8 cellular contexts compared by ENCODE assay signal in the genomic region with DNA sequence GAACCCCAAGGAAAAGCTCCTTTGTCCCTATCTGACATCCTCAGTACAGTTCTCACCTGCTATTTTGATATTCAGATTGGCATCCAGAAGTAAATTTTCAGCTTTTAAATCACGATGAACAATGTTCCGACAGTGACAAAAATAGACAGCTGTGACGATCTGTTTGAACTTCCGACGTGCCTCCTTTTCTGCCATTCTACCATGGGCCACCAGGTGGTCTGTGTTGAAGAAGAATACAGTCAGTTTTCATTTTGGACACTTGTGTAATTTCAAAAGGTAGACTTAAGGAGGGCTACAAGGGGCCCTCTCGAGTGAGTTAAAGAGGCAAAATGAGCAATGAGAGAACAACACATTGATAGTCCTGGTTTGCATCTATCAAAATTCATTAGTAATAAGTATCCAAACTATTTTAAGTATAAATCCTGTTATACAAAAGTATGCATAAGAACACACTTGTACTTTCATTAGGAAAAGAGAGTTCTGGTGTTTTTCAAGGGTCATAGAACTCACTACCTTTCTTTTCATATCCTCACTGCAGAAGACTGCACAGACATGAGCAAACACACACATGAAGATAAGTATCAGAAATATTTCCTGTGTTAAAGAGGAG.
DNase-seq lines count a peak whose midpoint lies in the region; ATAC-seq, FAIRE-seq and TF ChIP-seq lines count a peak whose summit lies in the region.

No MANE protein-coding gene starts in this region.

- BruUV-seq in GM12878 (replicated peaks; lab: Mats Ljungman, UMichigan) = no TSS peak

- H3K9me3 ChIP-seq in GM12878 (replicated peaks; ENCODE audit: control insufficient read depth, insufficient read depth, low read length) = no peaks in the 10 kb centered on the region
- no peaks in the 10 kb centered on the region for H3K9me3 ChIP-seq in psoas muscle
- H3K9me3 ChIP-seq in suprapubic skin = no peaks in the 10 kb centered on the region
- H3K9me3 ChIP-seq in ovary = no peaks in the 10 kb centered on the region

- H4K20me1 ChIP-seq in GM12878 (ENCODE audit: control insufficient read depth, insufficient read depth) = no peaks in the 10 kb centered on the region

- CTCF ChIA-PET in GM12878 (lab: Yijun Ruan, JAX) = interaction anchor here (1.0 to 2.4 kb wide), 2 partner anchors 46 to 59 kb away, joined by 3 to 8 read pairs; no protein-coding TSS in a partner anchor

- no peaks in the 10 kb centered on the region; the same call in none of the 2 replicates for H3K79me2 ChIP-seq in GM12878 (ENCODE audit: control insufficient read depth, insufficient read depth, low read length)

- 64% methylated on average over 6 of the region's 6 CpGs for WGBS in GM12878 (ENCODE audit: insufficient coverage, insufficient replicate concordance, low lambda C conversion rate, missing lambda C conversion rate)
- 33 to 56% (median 34%) methylated on average over 6 of the region's 6 CpGs for WGBS in psoas muscle, 3 donors
- WGBS in suprapubic skin = 84% methylated on average over 6 of the region's 6 CpGs
- 88 to 94% (median 92%) methylated on average over 6 of the region's 6 CpGs for WGBS in ovary, 3 donors

- TF ChIP-seq POLR2A in GM12878 (IDR thresholded peaks at IDR 0.05; ENCODE audit: low read depth, low read length) (no peak), suprapubic skin (IDR thresholded peaks at IDR 0.05) (no peak), ovary (IDR thresholded peaks at IDR 0.05) (no peak)

- in situ Hi-C loops in GM12878 (cut with MboI) = no loop called here

- RAD21 ChIA-PET in GM12878 (lab: Charles Lee; ENCODE audit: unreplicated experiment) = no interaction called here

- SMC1A ChIA-PET in GM12878 (lab: Charles Lee; ENCODE audit: uncharacterized antibody, unreplicated experiment) = interaction anchor here (2.1 kb wide), 1 partner anchor 167 kb away, joined by 10 read pairs; no protein-coding TSS in a partner anchor

- no peak overlapping the region for H2AFZ ChIP-seq in GM12878 (ENCODE audit: control insufficient read depth, low read depth, low read length)

- H3K4me2 ChIP-seq in GM12878 (ENCODE audit: control insufficient read depth, insufficient read depth) = peak overlapping the region; percentile 57; the same call in 1 of the 2 replicates

- no peak overlapping the region for H3K9ac ChIP-seq in GM12878 (ENCODE audit: control insufficient read depth, insufficient read depth, low read length)

- H3K4me1 ChIP-seq in GM12878 (ENCODE audit: control insufficient read depth, insufficient read depth, low read length) (peaks cover 64% of the 10 kb centered on the region), psoas muscle (peaks cover 40% of the 10 kb centered on the region), suprapubic skin (peaks cover 37% of the 10 kb centered on the region), ovary (ENCODE audit: insufficient read depth) (no peaks in the 10 kb centered on the region)

- TF ChIP-seq CTCF in GM12874 (IDR thresholded peaks at IDR 0.05; ENCODE audit: insufficient read depth, low read depth, low read length) (peak; percentile 52; the same call in 1 of the 2 replicates), GM12878 (IDR thresholded peaks at IDR 0.05 in 2 of 3, conservative IDR thresholded peaks at IDR 0.05 in 1 of 3; ENCODE audit: control insufficient read depth in 2 of 3, extremely low read depth in 1 of 3, insufficient read depth in 1 of 3, low read depth in 3 of 3, low read length in 3 of 3) (peak in 2 of 3 experiments; percentile 20 to 39; a peak in 2 of 6 replicates), psoas muscle (IDR thresholded peaks at IDR 0.05) (peak; percentile 39), suprapubic skin (IDR thresholded peaks at IDR 0.05) (peak in 1 of 2 donors; percentile 22), ovary (IDR thresholded peaks at IDR 0.05) (no peak)

- peaks cover 3 to 14% of the 10 kb centered on the region in 2 experiments; a peak in 2 of 4 replicates for H3K36me3 ChIP-seq in GM12878 (ENCODE audit: control insufficient read depth in 2 of 2, insufficient read depth in 2 of 2, low read length in 1 of 2)
- peaks cover 0 to 25% of the 10 kb centered on the region in 2 donors for H3K36me3 ChIP-seq in psoas muscle (ENCODE audit: insufficient read depth in 1 of 2, low read depth in 1 of 2)
- peaks cover 25% of the 10 kb centered on the region for H3K36me3 ChIP-seq in suprapubic skin
- no peaks in the 10 kb centered on the region for H3K36me3 ChIP-seq in ovary

- POLR2A ChIA-PET in GM12878 (lab: Charles Lee) = interaction anchor here (0.7 kb wide), 1 partner anchor 151 kb away, joined by 4 read pairs; no protein-coding TSS in a partner anchor

- intact Hi-C loops in GM12878 (cut with micrococcal nuclease; ENCODE audit: unreplicated experiment) (loop anchor here (5.0 kb wide), 1 partner anchor 170 kb away; the partner anchor contains the start of gene SIK3), psoas muscle (cut with DNase I) (no loop called here), ovary (cut with DNase I) (no loop called here)

- H3K27ac ChIP-seq in GM12878 (ENCODE audit: control insufficient read depth, insufficient read depth) (no peak overlapping the region; the same call in 1 of the 2 replicates), psoas muscle (no peak overlapping the region), suprapubic skin (no peak overlapping the region), ovary (no peak overlapping the region)

- TF ChIP-seq EP300 in GM12878 (IDR thresholded peaks at IDR 0.05; ENCODE audit: borderline replicate concordance in 1 of 2, control insufficient read depth in 1 of 2, low read depth in 2 of 2, low read length in 2 of 2) (no peak), suprapubic skin (IDR thresholded peaks at IDR 0.05) (no peak), ovary (IDR thresholded peaks at IDR 0.05) (no peak)

- no peak for FAIRE-seq in GM12878 (lab: Jason Lieb, UNC)

- no peak for ATAC-seq in GM12878
- ATAC-seq in psoas muscle = peak in 3 of 4 donors; percentile 41 to 60 (median 51)

- peak; percentile 56 for TF ChIP-seq RAD21 in GM12878 (IDR thresholded peaks at IDR 0.05; ENCODE audit: insufficient read depth, low read depth, low read length)

- H3K4me3 ChIP-seq in GM12878 (no peak overlapping the region), psoas muscle (no peak overlapping the region), suprapubic skin (no peak overlapping the region), ovary (no peak overlapping the region)

- DNase-seq in RPMI7951 (ENCODE audit: low read depth) (peak; percentile 9), GM12878 (ENCODE audit: low read depth, low spot score) (no peak), psoas muscle (no peak), occipital lobe (lab: John Stamatoyannopoulos, UW) (no peak), 8988T (no peak), suprapubic skin (ENCODE audit: low spot score in 2 of 2) (no peak), ovary (no peak)

- H3K27me3 ChIP-seq in GM12878 (replicated peaks in 1 of 2; ENCODE audit: control insufficient read depth in 2 of 2, insufficient read depth in 2 of 2, low read length in 1 of 2) = no peaks in the 10 kb centered on the region
- no peaks in the 10 kb centered on the region for H3K27me3 ChIP-seq in psoas muscle (ENCODE audit: insufficient read depth in 3 of 3, low read length in 2 of 3)
- no peaks in the 10 kb centered on the region for H3K27me3 ChIP-seq in suprapubic skin
- no peaks in the 10 kb centered on the region for H3K27me3 ChIP-seq in ovary

TF ChIP-seq in GM12878, 131 proteins besides CTCF, POLR2A, EP300 and RAD21:
- no peak for TF ChIP-seq ETV6 (conservative IDR thresholded peaks at IDR 0.05 in 1 of 2, IDR thresholded peaks at IDR 0.05 in 1 of 2; ENCODE audit: borderline replicate concordance in 1 of 2, low read depth in 1 of 2)
- no peak for TF ChIP-seq ZSCAN29 (IDR thresholded peaks at IDR 0.05)
- TF ChIP-seq NR2C1 (IDR thresholded peaks at IDR 0.05) = no peak
- TF ChIP-seq HCFC1 (IDR thresholded peaks at IDR 0.05; ENCODE audit: low read length) = no peak
- no peak for TF ChIP-seq STAT3 (IDR thresholded peaks at IDR 0.05; ENCODE audit: low read depth, low read length)
- no peak for TF ChIP-seq JUND (IDR thresholded peaks at IDR 0.05; ENCODE audit: low read depth, low read length)
- TF ChIP-seq SMC3 (IDR thresholded peaks at IDR 0.05; ENCODE audit: borderline replicate concordance, low read length) = peak; percentile 9; the same call in 1 of the 2 replicates
- 0 out of 2 replicates have a peak, but pooled peaks have one; percentile 28 for TF ChIP-seq MEF2A (IDR thresholded peaks at IDR 0.05; ENCODE audit: insufficient read depth, low read depth, low read length)
- no peak for TF ChIP-seq SUPT20H (IDR thresholded peaks at IDR 0.05; ENCODE audit: borderline replicate concordance, control insufficient read depth, low read depth, low read length)
- no peak for TF ChIP-seq CEBPB (IDR thresholded peaks at IDR 0.05; ENCODE audit: borderline replicate concordance in 1 of 2, low read depth in 2 of 2, low read length in 2 of 2)
- TF ChIP-seq YBX1 (IDR thresholded peaks at IDR 0.05) = no peak
- no peak for TF ChIP-seq SIN3A (IDR thresholded peaks at IDR 0.05; ENCODE audit: low read depth, low read length)
- TF ChIP-seq POU2F2 (IDR thresholded peaks at IDR 0.05; ENCODE audit: borderline replicate concordance, low read depth, low read length) = no peak
- TF ChIP-seq IKZF2 (IDR thresholded peaks at IDR 0.05) = no peak
- no peak for TF ChIP-seq KDM1A (IDR thresholded peaks at IDR 0.05; ENCODE audit: borderline replicate concordance)
- no peak for TF ChIP-seq POLR2AphosphoS2 (IDR thresholded peaks at IDR 0.05; ENCODE audit: low read depth, low read length)

Comparison
In these comparisons a context has a peak if more than half of its experiments do, and no peak if none do; other contexts are left out.
1. CTCF ChIP-seq: peak in GM12874 (single experiment), GM12878 (2 of 3) and psoas muscle (single experiment); none in ovary (0 of 3).